In the genomic region with DNA sequence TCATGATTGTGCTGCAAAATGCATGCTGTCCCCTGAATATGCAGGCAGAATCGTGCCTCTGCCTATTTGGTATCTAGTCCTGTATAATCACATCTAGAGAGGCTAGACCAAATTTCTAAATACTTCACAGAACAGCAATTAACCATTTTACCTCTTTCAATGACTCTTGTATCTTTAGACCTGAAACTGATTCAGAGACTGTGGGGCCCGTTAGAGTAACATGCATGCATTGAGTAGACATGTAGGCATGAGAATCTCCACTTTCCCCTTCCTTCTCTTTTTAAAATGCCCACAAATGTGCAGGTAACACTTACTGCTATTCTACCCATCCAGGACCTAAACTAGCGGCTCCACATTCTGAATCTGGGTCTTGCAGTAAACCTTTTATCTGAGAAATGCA, we compare ENCODE assay signal across 1 cellular context.
TF ChIP-seq lines count a peak whose summit lies in the region.

No MANE protein-coding gene starts in this region.

TF ChIP-seq in GM12878, 131 proteins besides CTCF, POLR2A, EP300 and RAD21:
- TF ChIP-seq CHD4 (IDR thresholded peaks at IDR 0.05) (no peak), CBX3 (IDR thresholded peaks at IDR 0.05; ENCODE audit: borderline replicate concordance, low read depth) (no peak), SREBF2 (IDR thresholded peaks at IDR 0.05; ENCODE audit: low read length) (no peak), TAF1 (IDR thresholded peaks at IDR 0.05; ENCODE audit: borderline replicate concordance, low read depth, low read length) (no peak), SRF (IDR thresholded peaks at IDR 0.05; ENCODE audit: low read depth in 2 of 2, low read length in 2 of 2) (no peak), ETV6 (conservative IDR thresholded peaks at IDR 0.05 in 1 of 2, IDR thresholded peaks at IDR 0.05 in 1 of 2; ENCODE audit: borderline replicate concordance in 1 of 2, low read depth in 1 of 2) (no peak), SREBF1 (IDR thresholded peaks at IDR 0.05; ENCODE audit: low read length) (no peak), RCOR1 (conservative IDR thresholded peaks at IDR 0.05; ENCODE audit: low read depth, low read length) (no peak), FOXK2 (IDR thresholded peaks at IDR 0.05) (no peak), TARDBP (IDR thresholded peaks at IDR 0.05; ENCODE audit: borderline replicate concordance) (no peak), DPF2 (IDR thresholded peaks at IDR 0.05) (no peak), BCL11A (IDR thresholded peaks at IDR 0.05; ENCODE audit: low read depth, low read length) (no peak), ZSCAN29 (IDR thresholded peaks at IDR 0.05) (no peak)
- TF ChIP-seq, protein P1, sequence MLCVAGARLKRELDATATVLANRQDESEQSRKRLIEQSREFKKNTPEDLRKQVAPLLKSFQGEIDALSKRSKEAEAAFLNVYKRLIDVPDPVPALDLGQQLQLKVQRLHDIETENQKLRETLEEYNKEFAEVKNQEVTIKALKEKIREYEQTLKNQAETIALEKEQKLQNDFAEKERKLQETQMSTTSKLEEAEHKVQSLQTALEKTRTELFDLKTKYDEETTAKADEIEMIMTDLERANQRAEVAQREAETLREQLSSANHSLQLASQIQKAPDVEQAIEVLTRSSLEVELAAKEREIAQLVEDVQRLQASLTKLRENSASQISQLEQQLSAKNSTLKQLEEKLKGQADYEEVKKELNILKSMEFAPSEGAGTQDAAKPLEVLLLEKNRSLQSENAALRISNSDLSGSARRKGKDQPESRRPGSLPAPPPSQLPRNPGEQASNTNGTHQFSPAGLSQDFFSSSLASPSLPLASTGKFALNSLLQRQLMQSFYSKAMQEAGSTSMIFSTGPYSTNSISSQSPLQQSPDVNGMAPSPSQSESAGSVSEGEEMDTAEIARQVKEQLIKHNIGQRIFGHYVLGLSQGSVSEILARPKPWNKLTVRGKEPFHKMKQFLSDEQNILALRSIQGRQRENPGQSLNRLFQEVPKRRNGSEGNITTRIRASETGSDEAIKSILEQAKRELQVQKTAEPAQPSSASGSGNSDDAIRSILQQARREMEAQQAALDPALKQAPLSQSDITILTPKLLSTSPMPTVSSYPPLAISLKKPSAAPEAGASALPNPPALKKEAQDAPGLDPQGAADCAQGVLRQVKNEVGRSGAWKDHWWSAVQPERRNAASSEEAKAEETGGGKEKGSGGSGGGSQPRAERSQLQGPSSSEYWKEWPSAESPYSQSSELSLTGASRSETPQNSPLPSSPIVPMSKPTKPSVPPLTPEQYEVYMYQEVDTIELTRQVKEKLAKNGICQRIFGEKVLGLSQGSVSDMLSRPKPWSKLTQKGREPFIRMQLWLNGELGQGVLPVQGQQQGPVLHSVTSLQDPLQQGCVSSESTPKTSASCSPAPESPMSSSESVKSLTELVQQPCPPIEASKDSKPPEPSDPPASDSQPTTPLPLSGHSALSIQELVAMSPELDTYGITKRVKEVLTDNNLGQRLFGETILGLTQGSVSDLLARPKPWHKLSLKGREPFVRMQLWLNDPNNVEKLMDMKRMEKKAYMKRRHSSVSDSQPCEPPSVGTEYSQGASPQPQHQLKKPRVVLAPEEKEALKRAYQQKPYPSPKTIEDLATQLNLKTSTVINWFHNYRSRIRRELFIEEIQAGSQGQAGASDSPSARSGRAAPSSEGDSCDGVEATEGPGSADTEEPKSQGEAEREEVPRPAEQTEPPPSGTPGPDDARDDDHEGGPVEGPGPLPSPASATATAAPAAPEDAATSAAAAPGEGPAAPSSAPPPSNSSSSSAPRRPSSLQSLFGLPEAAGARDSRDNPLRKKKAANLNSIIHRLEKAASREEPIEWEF (IDR thresholded peaks at IDR 0.05; ENCODE audit: insufficient replicate concordance, low read depth, low read length), result no peak
